21 cellular contexts compared by ENCODE assay signal in the genomic region with DNA sequence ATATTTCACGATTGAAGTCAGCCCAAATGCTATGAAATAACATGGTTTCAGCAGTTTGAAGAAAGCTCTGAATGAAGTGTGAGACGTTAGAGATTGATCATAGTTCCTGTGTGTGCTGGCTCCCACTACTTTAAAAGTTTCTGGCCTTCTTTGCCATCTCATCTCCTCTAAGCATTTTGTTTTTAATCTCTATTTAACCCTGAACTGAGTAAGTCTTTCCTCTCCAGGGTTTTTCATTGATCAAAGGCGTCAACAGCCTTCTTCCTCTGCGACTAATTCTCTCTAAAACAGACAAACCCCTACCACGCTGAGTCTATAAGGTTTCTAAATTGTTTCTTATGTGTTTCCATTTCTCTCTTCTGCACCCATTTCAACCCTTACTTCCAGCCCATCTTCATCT.
A peak's percentile ranks its signal among the peaks of the same experiment; 100 is the strongest.
DNase-seq lines count a peak whose midpoint lies in the region; ATAC-seq, FAIRE-seq and TF ChIP-seq lines count a peak whose summit lies in the region.
"Had no signal": no experiment of that assay in that cellular context is flagged by ENCODE, and none has a peak within 500 bp of the region (broad histone marks: within the 10 kb centered on the region; RNA-seq: fewer than 3 reads in every experiment).

No MANE protein-coding gene starts in this region.

- H3K23me2 ChIP-seq in H1 (ENCODE audit: low read depth, low read length), result no peaks in the 10 kb centered on the region

- H3K36me3 Mint-ChIP-seq in activated CD8-positive, alpha-beta memory T cell treated with anti-CD3 and anti-CD28 coated beads, Interleukin-2, amount 10 ng/mL, durations not matched to agents 7 days and 5 days, result peaks cover 25% of the 10 kb centered on the region
- H3K36me3 Mint-ChIP-seq in T-helper 2 cell treated with Interferon-gamma antibody and Interleukin-4, amounts not matched to agents 5 μg/mL and 100 μg/mL, for 36 hours (ENCODE audit: low read depth), result peaks cover 32% of the 10 kb centered on the region
- H3K36me3 Mint-ChIP-seq: immature natural killer cell, natural killer cell, type B pancreatic cell had no signal

- H3K27ac ChIP-seq in H1 (ENCODE audit: low read depth, low read length) (no peak overlapping the region), smooth muscle cell (ENCODE audit: low read depth) (no peak overlapping the region)
- H3K27ac ChIP-seq: breast epithelium had no signal

- no peak overlapping the region for H2BK120ac ChIP-seq in H1 (replicated peaks; ENCODE audit: low read depth, low read length)

- H3K4me3 Mint-ChIP-seq in activated CD8-positive, alpha-beta memory T cell treated with anti-CD3 and anti-CD28 coated beads, Interleukin-2, amount 10 ng/mL, durations not matched to agents 7 days and 5 days, result peak overlapping the region; percentile 31
- H3K4me3 Mint-ChIP-seq in T-helper 2 cell treated with Interferon-gamma antibody and Interleukin-4, amounts not matched to agents 5 μg/mL and 100 μg/mL, for 36 hours, result peak overlapping the region; percentile 53
- H3K4me3 Mint-ChIP-seq: natural killer cell, type B pancreatic cell had no signal

- H4K8ac ChIP-seq in H1 (ENCODE audit: extremely low read depth, insufficient read depth, low read length), result no peak overlapping the region

- peaks cover 2% of the 10 kb centered on the region for H3K9me3 Mint-ChIP-seq in activated CD8-positive, alpha-beta memory T cell treated with anti-CD3 and anti-CD28 coated beads, Interleukin-2, amount 10 ng/mL, durations not matched to agents 7 days and 5 days (ENCODE audit: low read depth)
- H3K9me3 Mint-ChIP-seq in T-helper 2 cell treated with Interferon-gamma antibody and Interleukin-4, amounts not matched to agents 5 μg/mL and 100 μg/mL, for 36 hours, result peaks cover 26% of the 10 kb centered on the region
- H3K9me3 Mint-ChIP-seq: immature natural killer cell, natural killer cell had no signal

- H3F3A ChIP-seq in smooth muscle cell (ENCODE audit: low read depth), result peaks cover 3% of the 10 kb centered on the region

- peak overlapping the region; percentile 77 for H3K27ac Mint-ChIP-seq in activated CD8-positive, alpha-beta memory T cell treated with anti-CD3 and anti-CD28 coated beads, Interleukin-2, amount 10 ng/mL, durations not matched to agents 7 days and 5 days
- H3K27ac Mint-ChIP-seq in T-helper 2 cell treated with Interferon-gamma antibody and Interleukin-4, amounts not matched to agents 5 μg/mL and 100 μg/mL, for 36 hours, result peak overlapping the region; percentile 86
- H3K27ac Mint-ChIP-seq: type B pancreatic cell had no signal

- H3K9ac ChIP-seq in H1 (replicated peaks in 1 of 4; ENCODE audit: extremely low read depth in 1 of 4, low read depth in 3 of 4, low read length in 3 of 4), result no peak overlapping the region
- H3K9ac ChIP-seq in smooth muscle cell (ENCODE audit: low read depth), result peak overlapping the region; percentile 15

- H2BK12ac ChIP-seq in H1 (ENCODE audit: low read depth, low read length), result no peak overlapping the region

- H2BK5ac ChIP-seq in H1 (ENCODE audit: low read depth, low read length), result no peak overlapping the region

- H3K4me1 Mint-ChIP-seq in activated CD8-positive, alpha-beta memory T cell treated with anti-CD3 and anti-CD28 coated beads, Interleukin-2, amount 10 ng/mL, durations not matched to agents 7 days and 5 days, result peaks cover 23% of the 10 kb centered on the region
- peaks cover 45% of the 10 kb centered on the region for H3K4me1 Mint-ChIP-seq in T-helper 2 cell treated with Interferon-gamma antibody and Interleukin-4, amounts not matched to agents 5 μg/mL and 100 μg/mL, for 36 hours (ENCODE audit: low read depth)

- no peak for TF ChIP-seq RAD21 in H1 (IDR thresholded peaks at IDR 0.05 in 1 of 2, conservative IDR thresholded peaks at IDR 0.05 in 1 of 2; ENCODE audit: low read depth in 2 of 2, low read length in 2 of 2)

- H3K9me3 ChIP-seq in H1 (ENCODE audit: insufficient read depth in 2 of 2, low read depth in 1 of 2, low read length in 1 of 2) (no peaks in the 10 kb centered on the region), smooth muscle cell (replicated peaks; ENCODE audit: low read depth) (no peaks in the 10 kb centered on the region)
- H3K9me3 ChIP-seq: breast epithelium had no signal

- no peak overlapping the region for H4K5ac ChIP-seq in H1 (ENCODE audit: insufficient read length, low read depth, low read length)

- TF ChIP-seq EP300 in H1 (IDR thresholded peaks at IDR 0.05; ENCODE audit: borderline replicate concordance in 1 of 2, low read depth in 2 of 2, low read length in 2 of 2), result no peak

- TF ChIP-seq POLR2A in H1 (IDR thresholded peaks at IDR 0.05; ENCODE audit: control extremely low read depth in 1 of 2, low read depth in 2 of 2, low read length in 2 of 2), result no peak

- ATAC-seq in activated CD8-positive, alpha-beta memory T cell treated with anti-CD3 and anti-CD28 coated beads, Interleukin-2, amount 10 ng/mL, durations not matched to agents 7 days and 5 days, result peak; percentile 47
- ATAC-seq in HG03378 (IDR thresholded peaks at IDR 0.05; ENCODE audit: unreplicated experiment), result no peak
- ATAC-seq: esophagus mucosa had no signal

- no peak overlapping the region for H2BK20ac ChIP-seq in H1 (ENCODE audit: low read length)

- H3K56ac ChIP-seq in H1 (replicated peaks; ENCODE audit: insufficient read length, low read depth, low read length), result no peak overlapping the region

- H4K91ac ChIP-seq in H1 (replicated peaks; ENCODE audit: insufficient read length, low read length), result no peak overlapping the region

- no peak overlapping the region for H2BK15ac ChIP-seq in H1 (ENCODE audit: low read length)

- H3K4me3 ChIP-seq in H1 (ENCODE audit: extremely low read depth in 1 of 4, insufficient read depth in 2 of 4, low read depth in 3 of 4, low read length in 4 of 4), result no peak overlapping the region
- no peak overlapping the region for H3K4me3 ChIP-seq in smooth muscle cell
- H3K4me3 ChIP-seq: breast epithelium, lung had no signal

- no peak for FAIRE-seq in H1 (lab: Jason Lieb, UNC)
- FAIRE-seq in RCC 7860 (lab: Jason Lieb, UNC), result no peak

- H3K36me3 ChIP-seq in H1 (ENCODE audit: control insufficient read depth in 2 of 4, insufficient read depth in 4 of 4, low read length in 3 of 4) (no peaks in the 10 kb centered on the region), smooth muscle cell (ENCODE audit: low read depth) (no peaks in the 10 kb centered on the region)
- H3K36me3 ChIP-seq: breast epithelium had no signal

- no peak overlapping the region for H3K4ac ChIP-seq in H1 (replicated peaks; ENCODE audit: insufficient read length, low read depth, low read length)

- no peak overlapping the region for H3K23ac ChIP-seq in H1 (ENCODE audit: insufficient read length)

- H3K18ac ChIP-seq in H1 (ENCODE audit: extremely low read depth, low read length), result no peak overlapping the region

- H3K79me1 ChIP-seq in H1 (ENCODE audit: low read depth, low read length), result no peaks in the 10 kb centered on the region

- no peaks in the 10 kb centered on the region for H3K27me3 ChIP-seq in H1 (replicated peaks in 1 of 4; ENCODE audit: control insufficient read depth in 3 of 4, extremely low read depth in 1 of 4, insufficient read depth in 3 of 4, low read length in 3 of 4)
- no peaks in the 10 kb centered on the region for H3K27me3 ChIP-seq in smooth muscle cell (ENCODE audit: low read depth)
- H3K27me3 ChIP-seq: breast epithelium had no signal

- H3K4me1 ChIP-seq in H1 (replicated peaks in 1 of 4; ENCODE audit: control insufficient read depth in 3 of 4, insufficient read depth in 4 of 4, low read length in 3 of 4), result peaks cover 0 to 3% (median 0%) of the 10 kb centered on the region in 4 experiments; a peak in 2 of 7 replicates
- no peaks in the 10 kb centered on the region for H3K4me1 ChIP-seq in smooth muscle cell (ENCODE audit: low read depth)
- H3K4me1 ChIP-seq: breast epithelium had no signal

- POLR2A ChIA-PET in H1 (lab: Charles Lee; ENCODE audit: partially characterized antibody), result no interaction called here

- no peaks in the 10 kb centered on the region for H3K79me2 ChIP-seq in H1 (ENCODE audit: control insufficient read depth in 1 of 2, insufficient read depth in 2 of 2, low read length in 2 of 2)
- no peaks in the 10 kb centered on the region for H3K79me2 ChIP-seq in smooth muscle cell (ENCODE audit: low read depth)

- H2AK5ac ChIP-seq in H1 (ENCODE audit: low read depth, low read length), result no peak overlapping the region

- CTCF ChIA-PET in activated CD8-positive, alpha-beta memory T cell treated with anti-CD3 and anti-CD28 coated beads, Interleukin-2, amount 10 ng/mL, durations not matched to agents 7 days and 5 days (lab: Charles Lee), result no interaction called here
- CTCF ChIA-PET in H1 (lab: Charles Lee; ENCODE audit: partially characterized antibody), result no interaction called here

- H2AFZ ChIP-seq in H1 (ENCODE audit: low read length) (0 out of 2 replicates have a peak overlapping the region, but pooled peaks have one; percentile 2), smooth muscle cell (ENCODE audit: low read depth) (peak overlapping the region; percentile 87)

- H3K27me3 Mint-ChIP-seq in activated CD8-positive, alpha-beta memory T cell treated with anti-CD3 and anti-CD28 coated beads, Interleukin-2, amount 10 ng/mL, durations not matched to agents 7 days and 5 days, result no peaks in the 10 kb centered on the region
- no peaks in the 10 kb centered on the region for H3K27me3 Mint-ChIP-seq in T-helper 2 cell treated with Interferon-gamma antibody and Interleukin-4, amounts not matched to agents 5 μg/mL and 100 μg/mL, for 36 hours (ENCODE audit: low read depth)
- H3K27me3 Mint-ChIP-seq: type B pancreatic cell had no signal

- no peak for DNase-seq in activated CD8-positive, alpha-beta memory T cell treated with anti-CD3 and anti-CD28 coated beads, Interleukin-2, amount 10 ng/mL, durations not matched to agents 7 days and 5 days
- no peak for DNase-seq in activated CD8-positive, alpha-beta memory T cell treated with anti-CD3 and anti-CD28 coated beads, Interleukin-2, amount 50 U/mL, for 4 hours
- DNase-seq in T-helper 2 cell treated with Interferon-gamma antibody and Interleukin-4, amounts not matched to agents 5 μg/mL and 100 μg/mL, for 36 hours (ENCODE audit: low spot score), result peak; percentile 10
- no peak for DNase-seq in H1 (ENCODE audit: low read depth in 1 of 2, low spot score in 2 of 2)
- no peak for DNase-seq in smooth muscle cell (lab: John Stamatoyannopoulos, UW; ENCODE audit: unreplicated experiment)
- DNase-seq in T-helper 9 cell, result no peak
- no peak for DNase-seq in RCC 7860 (ENCODE audit: low spot score)
- DNase-seq: glutamatergic neuron, HCEC 1CT, immature natural killer cell, natural killer cell, NCI-H1092, NCI-H2081 treated with DMSO at 0.1 percent for 48 hours, NCI-H524, SHP77, T1000 had no signal

- H4K20me1 ChIP-seq in H1 (replicated peaks in 1 of 2; ENCODE audit: control insufficient read depth in 1 of 2, insufficient read depth in 2 of 2, low read length in 2 of 2) (no peaks in the 10 kb centered on the region), smooth muscle cell (ENCODE audit: low read depth) (no peaks in the 10 kb centered on the region)

- H3K14ac ChIP-seq in H1 (ENCODE audit: insufficient read length), result no peak overlapping the region

- WGBS in H1 (ENCODE audit: extremely low coverage in 1 of 2, insufficient coverage in 1 of 2, insufficient read length in 1 of 2, insufficient replicate concordance in 2 of 2, low coverage in 1 of 2, low lambda C conversion rate in 2 of 2, missing lambda C conversion rate in 1 of 2), 2 experiments, result 87% methylated on average over 5 of the region's 5 CpGs; no CpG with 5 or more reads in 1 of the 2 experiments
- WGBS in smooth muscle cell (ENCODE audit: low lambda C conversion rate), result 29% methylated on average over 5 of the region's 5 CpGs

- H3K4me2 ChIP-seq in H1 (ENCODE audit: insufficient read depth in 1 of 2, low read depth in 2 of 2, low read length in 2 of 2) (no peak overlapping the region), smooth muscle cell (peak overlapping the region; percentile 18)

- TF ChIP-seq CTCF in H1 (IDR thresholded peaks at IDR 0.05; ENCODE audit: control extremely low read depth in 1 of 3, insufficient read depth in 1 of 3, low read depth in 1 of 3, low read length in 3 of 3) (no peak), smooth muscle cell (IDR thresholded peaks at IDR 0.05; ENCODE audit: borderline replicate concordance, insufficient read depth, poor library complexity, severe bottlenecking) (no peak)
